1 cellular context compared by ENCODE assay signal in genomic region chr2:88627055-88627855, GRCh38.
TF ChIP-seq lines count a peak whose summit lies in the region.

Gene EIF2AK3 (minus strand): TSS chr2:88627464. CDS start chr2:88627274, 190 bp downstream.

TF ChIP-seq in K562, 482 proteins besides CTCF, POLR2A, EP300 and RAD21 (continued from another document and continues in another):
- no peak for TF ChIP-seq HMBOX1 (IDR thresholded peaks at IDR 0.05)
- peak; percentile 68 to 77 for TF ChIP-seq NRF1 (conservative IDR thresholded peaks at IDR 0.05 in 1 of 2, IDR thresholded peaks at IDR 0.05 in 1 of 2)
- no peak for TF ChIP-seq GTF2F1 (IDR thresholded peaks at IDR 0.05; ENCODE audit: low read depth, low read length)
- no peak for TF ChIP-seq XRCC4 (IDR thresholded peaks at IDR 0.05; ENCODE audit: extremely low read depth, insufficient read depth, insufficient read length)
- peak; percentile 66; the same call in 1 of the 2 replicates for TF ChIP-seq SP1 (CRISPR knock-in tag; IDR thresholded peaks at IDR 0.05)
- no peak for TF ChIP-seq ZC3H4 (CRISPR knock-in tag; IDR thresholded peaks at IDR 0.05; ENCODE audit: borderline replicate concordance)
- TF ChIP-seq ESRRB (CRISPR knock-in tag; IDR thresholded peaks at IDR 0.05; ENCODE audit: borderline replicate concordance): no peak
- TF ChIP-seq ZNF3 (CRISPR knock-in tag; IDR thresholded peaks at IDR 0.05): no peak
- TF ChIP-seq NCOA2 (IDR thresholded peaks at IDR 0.05; ENCODE audit: partially characterized antibody in 2 of 2): no peak
- peak; percentile 79 for TF ChIP-seq CREB1 (IDR thresholded peaks at IDR 0.05)
- TF ChIP-seq CREB1 (CRISPR knock-in tag; IDR thresholded peaks at IDR 0.05): peak; percentile 80
- TF ChIP-seq BMI1 (IDR thresholded peaks at IDR 0.05; ENCODE audit: low read length): no peak
- TF ChIP-seq SETDB1 (IDR thresholded peaks at IDR 0.05; ENCODE audit: low read length): no peak
- TF ChIP-seq HNRNPH1 (optimal IDR thresholded peaks at IDR 0.05; ENCODE audit: low read depth, low read length): no peak
- no peak for TF ChIP-seq PTTG1 (tag; IDR thresholded peaks at IDR 0.05; ENCODE audit: low read depth)
- TF ChIP-seq SIN3A (IDR thresholded peaks at IDR 0.05; ENCODE audit: borderline replicate concordance in 2 of 2, control insufficient read depth in 1 of 2, low read depth in 2 of 2, low read length in 2 of 2): peak in 1 of 2 experiments; percentile 74; a peak in 1 of 4 replicates
- TF ChIP-seq YBX1 (IDR thresholded peaks at IDR 0.05): no peak
- no peak for TF ChIP-seq ZNF253 (CRISPR knock-in tag; conservative IDR thresholded peaks at IDR 0.05)
- TF ChIP-seq ZNF324 (CRISPR knock-in tag; IDR thresholded peaks at IDR 0.05): no peak
- no peak for TF ChIP-seq ATF4 (CRISPR knock-in tag; IDR thresholded peaks at IDR 0.05)
- no peak for TF ChIP-seq FIP1L1 (IDR thresholded peaks at IDR 0.05; ENCODE audit: low read depth, low read length, poor library complexity, severe bottlenecking)
- TF ChIP-seq TARDBP (IDR thresholded peaks at IDR 0.05): peak; percentile 26; the same call in 1 of the 2 replicates
- no peak for TF ChIP-seq ZKSCAN8 (CRISPR knock-in tag; IDR thresholded peaks at IDR 0.05)
- TF ChIP-seq ZNF695 (CRISPR knock-in tag; IDR thresholded peaks at IDR 0.05): no peak
- TF ChIP-seq NEUROD1 (IDR thresholded peaks at IDR 0.05; ENCODE audit: borderline replicate concordance, low read depth, low read length, partially characterized antibody): peak; percentile 99
- TF ChIP-seq, protein P1, sequence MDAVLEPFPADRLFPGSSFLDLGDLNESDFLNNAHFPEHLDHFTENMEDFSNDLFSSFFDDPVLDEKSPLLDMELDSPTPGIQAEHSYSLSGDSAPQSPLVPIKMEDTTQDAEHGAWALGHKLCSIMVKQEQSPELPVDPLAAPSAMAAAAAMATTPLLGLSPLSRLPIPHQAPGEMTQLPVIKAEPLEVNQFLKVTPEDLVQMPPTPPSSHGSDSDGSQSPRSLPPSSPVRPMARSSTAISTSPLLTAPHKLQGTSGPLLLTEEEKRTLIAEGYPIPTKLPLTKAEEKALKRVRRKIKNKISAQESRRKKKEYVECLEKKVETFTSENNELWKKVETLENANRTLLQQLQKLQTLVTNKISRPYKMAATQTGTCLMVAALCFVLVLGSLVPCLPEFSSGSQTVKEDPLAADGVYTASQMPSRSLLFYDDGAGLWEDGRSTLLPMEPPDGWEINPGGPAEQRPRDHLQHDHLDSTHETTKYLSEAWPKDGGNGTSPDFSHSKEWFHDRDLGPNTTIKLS (IDR thresholded peaks at IDR 0.05; ENCODE audit: borderline replicate concordance, low read depth): no peak
- TF ChIP-seq, protein P2, sequence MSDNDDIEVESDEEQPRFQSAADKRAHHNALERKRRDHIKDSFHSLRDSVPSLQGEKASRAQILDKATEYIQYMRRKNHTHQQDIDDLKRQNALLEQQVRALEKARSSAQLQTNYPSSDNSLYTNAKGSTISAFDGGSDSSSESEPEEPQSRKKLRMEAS (CRISPR knock-in tag; IDR thresholded peaks at IDR 0.05): no peak
- TF ChIP-seq ZBTB8A (IDR thresholded peaks at IDR 0.05; ENCODE audit: partially characterized antibody): no peak
- peak; percentile 15 to 33 for TF ChIP-seq E2F6 (IDR thresholded peaks at IDR 0.05; ENCODE audit: borderline replicate concordance in 1 of 2, extremely low read depth in 1 of 2, insufficient read depth in 1 of 2, insufficient read length in 1 of 2, low read depth in 1 of 2, low read length in 1 of 2, poor library complexity in 1 of 2, severe bottlenecking in 1 of 2)
- TF ChIP-seq IRF2 (CRISPR knock-in tag; IDR thresholded peaks at IDR 0.05): no peak
- TF ChIP-seq KAT7 (CRISPR knock-in tag; IDR thresholded peaks at IDR 0.05; ENCODE audit: borderline replicate concordance): no peak
- 0 out of 2 replicates have a peak, but pooled peaks have one; percentile 23 for TF ChIP-seq ZNF511 (CRISPR knock-in tag; IDR thresholded peaks at IDR 0.05)
- TF ChIP-seq, protein P3, sequence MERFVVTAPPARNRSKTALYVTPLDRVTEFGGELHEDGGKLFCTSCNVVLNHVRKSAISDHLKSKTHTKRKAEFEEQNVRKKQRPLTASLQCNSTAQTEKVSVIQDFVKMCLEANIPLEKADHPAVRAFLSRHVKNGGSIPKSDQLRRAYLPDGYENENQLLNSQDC (CRISPR knock-in tag; IDR thresholded peaks at IDR 0.05): no peak
- no peak for TF ChIP-seq SFPQ (IDR thresholded peaks at IDR 0.05; ENCODE audit: low read depth, low read length)
- no peak for TF ChIP-seq THRA (IDR thresholded peaks at IDR 0.05)
- no peak for TF ChIP-seq CBFA2T2 (conservative IDR thresholded peaks at IDR 0.05)
- TF ChIP-seq JUND (IDR thresholded peaks at IDR 0.05; ENCODE audit: borderline replicate concordance, low read depth, low read length): no peak; the same call in 1 of the 2 replicates
- TF ChIP-seq JUND (tag; IDR thresholded peaks at IDR 0.05; ENCODE audit: borderline replicate concordance, low read depth, low read length): no peak
- TF ChIP-seq MYNN (IDR thresholded peaks at IDR 0.05): 0 out of 2 replicates have a peak, but pooled peaks have one; percentile 28
- TF ChIP-seq MYNN (CRISPR knock-in tag; IDR thresholded peaks at IDR 0.05): no peak
- TF ChIP-seq ZNF655 (CRISPR knock-in tag; IDR thresholded peaks at IDR 0.05): no peak
- TF ChIP-seq HINFP (tag; conservative IDR thresholded peaks at IDR 0.05; ENCODE audit: low read depth): no peak
- no peak for TF ChIP-seq NCOA1 (IDR thresholded peaks at IDR 0.05; ENCODE audit: low read depth)
- TF ChIP-seq SAP30 (IDR thresholded peaks at IDR 0.05; ENCODE audit: borderline replicate concordance, insufficient read depth, low read depth, low read length, poor library complexity, severe bottlenecking): peak; percentile 62
- TF ChIP-seq TAF1 (IDR thresholded peaks at IDR 0.05; ENCODE audit: control insufficient read depth, extremely low read depth, insufficient read depth, low read length, severe bottlenecking): peak; percentile 86
- peak in 1 of 2 experiments; percentile 82; a peak in 2 of 4 replicates for TF ChIP-seq HDAC1 (IDR thresholded peaks at IDR 0.05)
- TF ChIP-seq, protein P4, sequence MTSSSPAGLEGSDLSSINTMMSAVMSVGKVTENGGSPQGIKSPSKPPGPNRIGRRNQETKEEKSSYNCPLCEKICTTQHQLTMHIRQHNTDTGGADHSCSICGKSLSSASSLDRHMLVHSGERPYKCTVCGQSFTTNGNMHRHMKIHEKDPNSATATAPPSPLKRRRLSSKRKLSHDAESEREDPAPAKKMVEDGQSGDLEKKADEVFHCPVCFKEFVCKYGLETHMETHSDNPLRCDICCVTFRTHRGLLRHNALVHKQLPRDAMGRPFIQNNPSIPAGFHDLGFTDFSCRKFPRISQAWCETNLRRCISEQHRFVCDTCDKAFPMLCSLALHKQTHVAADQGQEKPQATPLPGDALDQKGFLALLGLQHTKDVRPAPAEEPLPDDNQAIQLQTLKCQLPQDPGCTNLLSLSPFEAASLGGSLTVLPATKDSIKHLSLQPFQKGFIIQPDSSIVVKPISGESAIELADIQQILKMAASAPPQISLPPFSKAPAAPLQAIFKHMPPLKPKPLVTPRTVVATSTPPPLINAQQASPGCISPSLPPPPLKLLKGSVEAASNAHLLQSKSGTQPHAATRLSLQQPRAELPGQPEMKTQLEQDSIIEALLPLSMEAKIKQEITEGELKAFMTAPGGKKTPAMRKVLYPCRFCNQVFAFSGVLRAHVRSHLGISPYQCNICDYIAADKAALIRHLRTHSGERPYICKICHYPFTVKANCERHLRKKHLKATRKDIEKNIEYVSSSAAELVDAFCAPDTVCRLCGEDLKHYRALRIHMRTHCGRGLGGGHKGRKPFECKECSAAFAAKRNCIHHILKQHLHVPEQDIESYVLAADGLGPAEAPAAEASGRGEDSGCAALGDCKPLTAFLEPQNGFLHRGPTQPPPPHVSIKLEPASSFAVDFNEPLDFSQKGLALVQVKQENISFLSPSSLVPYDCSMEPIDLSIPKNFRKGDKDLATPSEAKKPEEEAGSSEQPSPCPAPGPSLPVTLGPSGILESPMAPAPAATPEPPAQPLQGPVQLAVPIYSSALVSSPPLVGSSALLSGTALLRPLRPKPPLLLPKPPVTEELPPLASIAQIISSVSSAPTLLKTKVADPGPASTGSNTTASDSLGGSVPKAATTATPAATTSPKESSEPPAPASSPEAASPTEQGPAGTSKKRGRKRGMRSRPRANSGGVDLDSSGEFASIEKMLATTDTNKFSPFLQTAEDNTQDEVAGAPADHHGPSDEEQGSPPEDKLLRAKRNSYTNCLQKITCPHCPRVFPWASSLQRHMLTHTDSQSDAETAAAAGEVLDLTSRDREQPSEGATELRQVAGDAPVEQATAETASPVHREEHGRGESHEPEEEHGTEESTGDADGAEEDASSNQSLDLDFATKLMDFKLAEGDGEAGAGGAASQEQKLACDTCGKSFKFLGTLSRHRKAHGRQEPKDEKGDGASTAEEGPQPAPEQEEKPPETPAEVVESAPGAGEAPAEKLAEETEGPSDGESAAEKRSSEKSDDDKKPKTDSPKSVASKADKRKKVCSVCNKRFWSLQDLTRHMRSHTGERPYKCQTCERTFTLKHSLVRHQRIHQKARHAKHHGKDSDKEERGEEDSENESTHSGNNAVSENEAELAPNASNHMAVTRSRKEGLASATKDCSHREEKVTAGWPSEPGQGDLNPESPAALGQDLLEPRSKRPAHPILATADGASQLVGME (CRISPR knock-in tag; IDR thresholded peaks at IDR 0.05): peak; percentile 89; the same call in 1 of the 2 replicates
- peak; percentile 61; the same call in 1 of the 2 replicates for TF ChIP-seq GATA2 (CRISPR knock-in tag; IDR thresholded peaks at IDR 0.05)
- TF ChIP-seq ZNF668 (CRISPR knock-in tag; IDR thresholded peaks at IDR 0.05): no peak
